30 cellular contexts compared by ENCODE assay signal in genomic region chr1:8698937-8699447, GRCh38.
DNase-seq lines count a peak whose midpoint lies in the region; ATAC-seq and TF ChIP-seq lines count a peak whose summit lies in the region.
"Had no signal": no experiment of that assay in that cellular context is flagged by ENCODE, and none has a peak within 500 bp of the region (broad histone marks: within the 10 kb centered on the region; RNA-seq: fewer than 3 reads in every experiment).

No MANE protein-coding gene starts in this region.

- H3K23ac ChIP-seq in H9 (ENCODE audit: insufficient read length, low read depth, low read length): no peak overlapping the region

- TF ChIP-seq EP300 in neural cell (conservative IDR thresholded peaks at IDR 0.05; ENCODE audit: poor library complexity, severe bottlenecking): no peak

- peaks cover 9% of the 10 kb centered on the region for H3K23me2 ChIP-seq in H9 (ENCODE audit: insufficient read length, low read depth, low read length, poor library complexity, severe bottlenecking)

- H3F3A ChIP-seq in neural cell (ENCODE audit: insufficient read depth, low read length, poor library complexity, severe bottlenecking): peaks cover 9% of the 10 kb centered on the region

- H3K4me3 Mint-ChIP-seq in H9: no peak overlapping the region
- H3K4me3 Mint-ChIP-seq: activated T-cell treated with anti-CD3 and anti-CD28 coated beads, Interleukin-2, amount 50 U/mL, for 24 hours; CD4-positive, alpha-beta T cell; endodermal cell had no signal

- H3K79me1 ChIP-seq in H9 (ENCODE audit: insufficient read depth, low read depth, low read length, poor library complexity, severe bottlenecking): no peaks in the 10 kb centered on the region

- DNase-seq in NCI-H1417 (lab: John Stamatoyannopoulos, UW): peak in 2 of 3 experiments; percentile 37 to 66
- no peak for DNase-seq in NCI-H1417 treated with DMSO at 0.1 percent for 48 hours (lab: John Stamatoyannopoulos, UW)
- no peak for DNase-seq in H9
- DNase-seq in body of pancreas: no peak
- no peak for DNase-seq in NCI-H1105 treated with DMSO at 0.1 percent for 48 hours (lab: John Stamatoyannopoulos, UW)
- DNase-seq in cerebellum (ENCODE audit: low spot score): no peak
- DNase-seq: 8988T; activated CD4-positive, alpha-beta T cell treated with anti-CD3 and anti-CD28 coated beads for 48 hours; activated naive CD4-positive, alpha-beta T cell; activated T-cell treated with anti-CD3 and anti-CD28 coated beads, Interleukin-2, amount 50 U/mL, for 24 hours; amniotic stem cell; CD4-positive, alpha-beta T cell; cortex of kidney; endodermal cell; left colon; mesenchymal stem cell; NCI-H1105; NCI-H446 treated with DMSO at 0.1 percent for 48 hours; OCI-M1; SK-N-SH; stimulated activated CD4-positive, alpha-beta T cell treated with anti-CD3 and anti-CD28 coated beads, Interleukin-1b, Interleukin-23, amount 100 ng/mL, for 48 hours; stimulated activated CD8-positive, alpha-beta memory T cell treated with anti-CD3 and anti-CD28 coated beads, Interleukin-4, amount 100 ng/mL, for 48 hours; T-helper 2 cell had no signal

- H2AFZ ChIP-seq in H9 (ENCODE audit: low read length) (no peak overlapping the region), neural cell (ENCODE audit: low read depth, low read length) (no peak overlapping the region)
- H2AFZ ChIP-seq: hepatocyte had no signal

- peak overlapping the region in 2 of 3 experiments; percentile 28 to 87; a peak in 5 of 7 replicates for H3K27ac Mint-ChIP-seq in H9
- H3K27ac Mint-ChIP-seq: activated T-cell treated with anti-CD3 and anti-CD28 coated beads, Interleukin-2, amount 50 U/mL, for 24 hours; CD4-positive, alpha-beta T cell; endodermal cell; IgD-negative memory B cell had no signal

- H4K20me1 ChIP-seq in H9 (ENCODE audit: control insufficient read depth, insufficient read depth, insufficient read length) (no peaks in the 10 kb centered on the region), neural cell (ENCODE audit: insufficient read depth) (peaks cover 8% of the 10 kb centered on the region)

- H3K79me2 ChIP-seq in H9 (ENCODE audit: insufficient read depth, low read length): peaks cover 56% of the 10 kb centered on the region
- H3K79me2 ChIP-seq in neural cell (replicated peaks; ENCODE audit: insufficient read depth, low read length): peaks cover 89% of the 10 kb centered on the region

- H3K27me3 ChIP-seq in H9 (ENCODE audit: insufficient read depth, low read length) (no peaks in the 10 kb centered on the region), body of pancreas (no peaks in the 10 kb centered on the region), neural cell (ENCODE audit: insufficient read depth, low read depth, low read length) (no peaks in the 10 kb centered on the region)
- H3K27me3 ChIP-seq: esophagus muscularis mucosa, hepatocyte, tibial nerve had no signal

- no CpG with 5 or more reads among the region's 3 CpGs for WGBS in H9 (ENCODE audit: extremely low coverage, insufficient read length, low lambda C conversion rate)
- 56 to 68% methylated on average over 3 of the region's 3 CpGs for WGBS in body of pancreas, 2 donors

- intact Hi-C loops in body of pancreas (cut with DNase I): no loop called here

- no peak overlapping the region for H3K14ac ChIP-seq in H9 (ENCODE audit: insufficient read depth, low read length)

- H3K4ac ChIP-seq in H9 (ENCODE audit: low read depth, low read length): no peak overlapping the region

- H3K4me1 Mint-ChIP-seq in H9: peaks cover 59 to 64% of the 10 kb centered on the region in 2 experiments

- 0 out of 7 replicates have a peak, but pooled peaks cover 0 to 2% (median 0%) of the 10 kb centered on the region in 3 experiments for H3K36me3 Mint-ChIP-seq in H9 (ENCODE audit: insufficient read depth in 1 of 3, low read depth in 3 of 3)

- ATAC-seq in body of pancreas (no peak), HG03196 (IDR thresholded peaks at IDR 0.05; ENCODE audit: unreplicated experiment) (no peak)
- ATAC-seq: left colon had no signal

- no peak for TF ChIP-seq RAD21 in neural cell (conservative IDR thresholded peaks at IDR 0.05)

- H3K18ac ChIP-seq in H9 (ENCODE audit: insufficient read length, low read depth, low read length): no peak overlapping the region

- H3K36me3 ChIP-seq in body of pancreas (replicated peaks in 1 of 2; ENCODE audit: insufficient read depth in 1 of 2, low read depth in 2 of 2) (no peaks in the 10 kb centered on the region), neural cell (ENCODE audit: insufficient read depth, low read length) (no peaks in the 10 kb centered on the region)
- H3K36me3 ChIP-seq: esophagus muscularis mucosa, tibial nerve had no signal

- H2BK12ac ChIP-seq in H9 (ENCODE audit: insufficient read length, low read depth, low read length): no peak overlapping the region

- H4K91ac ChIP-seq in H9 (ENCODE audit: insufficient read length, low read depth, low read length): no peak overlapping the region

- H2BK120ac ChIP-seq in H9 (ENCODE audit: low read depth, low read length, poor library complexity, severe bottlenecking): no peak overlapping the region

- TF ChIP-seq CTCF in H9 (conservative IDR thresholded peaks at IDR 0.05) (no peak), body of pancreas (IDR thresholded peaks at IDR 0.05) (no peak), neural cell (IDR thresholded peaks at IDR 0.05; ENCODE audit: poor library complexity, severe bottlenecking) (no peak)

- H3T11ph ChIP-seq in H9 (ENCODE audit: low read length): no peak overlapping the region

- no peak overlapping the region for H2BK20ac ChIP-seq in H9 (ENCODE audit: low read depth, low read length, poor library complexity, severe bottlenecking)

- H3K4me1 ChIP-seq in H9 (ENCODE audit: insufficient read depth, low read length) (no peaks in the 10 kb centered on the region; the same call in 1 of the 2 replicates), body of pancreas (peaks cover 37% of the 10 kb centered on the region)

- no peak overlapping the region for H4K8ac ChIP-seq in H9 (replicated peaks; ENCODE audit: insufficient read length, low read depth, low read length)

- no peaks in the 10 kb centered on the region for H3K27me3 Mint-ChIP-seq in H9 (ENCODE audit: low read depth)
- H3K27me3 Mint-ChIP-seq: IgD-negative memory B cell had no signal

- TF ChIP-seq POLR2A in body of pancreas (IDR thresholded peaks at IDR 0.05): no peak

- H3K9ac ChIP-seq in H9 (ENCODE audit: extremely low read depth, insufficient read length, low read length) (peak overlapping the region; percentile 20), neural cell (ENCODE audit: low read length) (no peak overlapping the region)
- H3K9ac ChIP-seq: SK-N-SH had no signal

- H2BK5ac ChIP-seq in H9 (ENCODE audit: insufficient read length, low read length): no peak overlapping the region

- H3K27ac ChIP-seq in H9 (ENCODE audit: insufficient read length, low read depth, low read length) (no peak overlapping the region), body of pancreas (peak overlapping the region in 3 of 4 donors; percentile 0 to 27 (median 8)), neural cell (ENCODE audit: low read length) (no peak overlapping the region)
- H3K27ac ChIP-seq: esophagus muscularis mucosa, hepatocyte, skin epidermis had no signal

- no peaks in the 10 kb centered on the region for H3K9me3 ChIP-seq in H9 (ENCODE audit: control insufficient read depth, low read depth, low read length)
- no peaks in the 10 kb centered on the region for H3K9me3 ChIP-seq in body of pancreas
- no peaks in the 10 kb centered on the region for H3K9me3 ChIP-seq in neural cell (ENCODE audit: low read length)
- H3K9me3 ChIP-seq: esophagus muscularis mucosa, SK-N-SH, tibial nerve had no signal

- H2AK5ac ChIP-seq in H9 (ENCODE audit: insufficient read length, low read length): no peak overlapping the region

- H3K4me2 ChIP-seq in H9 (ENCODE audit: insufficient read depth, insufficient read length, low read length) (no peak overlapping the region), neural cell (ENCODE audit: low read length) (peak overlapping the region; percentile 8)
- H3K4me2 ChIP-seq: hepatocyte, SK-N-SH had no signal

- H2BK15ac ChIP-seq in H9 (ENCODE audit: low read depth, low read length): no peak overlapping the region

- no peaks in the 10 kb centered on the region for H3K9me2 ChIP-seq in neural cell (ENCODE audit: insufficient read depth, low read length)
- H3K9me2 ChIP-seq: SK-N-SH had no signal

- H3K4me3 ChIP-seq in body of pancreas: no peak overlapping the region
- H3K4me3 ChIP-seq in neural cell (ENCODE audit: low read length): peak overlapping the region; percentile 75
- H3K4me3 ChIP-seq: esophagus muscularis mucosa, hepatocyte, skin epidermis, tibial nerve had no signal

- no peak overlapping the region for H4K5ac ChIP-seq in H9 (ENCODE audit: insufficient read length, low read depth, low read length)

- no peak overlapping the region for H3K56ac ChIP-seq in H9 (ENCODE audit: insufficient read length, low read depth, low read length)

- H3K9me3 Mint-ChIP-seq in H9: no peaks in the 10 kb centered on the region; a peak in 1 of 5 replicates
- H3K9me3 Mint-ChIP-seq: activated T-cell treated with anti-CD3 and anti-CD28 coated beads, Interleukin-2, amount 50 U/mL, for 24 hours; CD4-positive, alpha-beta T cell; endodermal cell; IgD-negative memory B cell had no signal

TF ChIP-seq in neural cell, 6 proteins besides CTCF, POLR2A, EP300 and RAD21:
- no peak for TF ChIP-seq POLR2AphosphoS5 (IDR thresholded peaks at IDR 0.05)

Comparison
In these comparisons a context has a peak if more than half of its experiments do, and no peak if none do; other contexts are left out.
1. DNase-seq: peak in NCI-H1417 (2 of 3); none in NCI-H1417 treated with DMSO at 0.1 percent for 48 hours (single experiment), H9 (single experiment), body of pancreas (0 of 4), NCI-H1105 treated with DMSO at 0.1 percent for 48 hours (single experiment) and cerebellum (single experiment).
2. H3K27ac ChIP-seq: peak in body of pancreas (3 of 4); none in H9 (single experiment) and neural cell (single experiment).